15 cellular contexts compared by ENCODE assay signal in the genomic region with DNA sequence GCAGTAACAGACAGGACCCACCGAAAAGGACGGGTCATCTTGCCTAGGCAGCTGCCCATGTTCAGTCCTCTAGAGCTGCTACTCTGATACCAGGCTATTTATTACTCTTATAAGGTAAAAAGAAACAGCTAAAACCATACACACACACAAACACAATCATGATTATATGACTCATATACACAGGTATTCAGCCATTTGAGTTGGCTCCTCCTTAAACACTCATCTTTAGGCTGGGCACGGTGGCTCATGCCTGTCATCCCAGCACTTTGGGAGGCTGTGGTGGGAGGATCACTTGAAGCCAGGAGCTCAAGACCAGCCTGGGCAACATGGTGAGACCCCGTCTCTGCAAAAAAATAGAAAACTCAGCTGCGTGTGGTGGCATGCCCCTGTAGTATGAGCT.
"Had no signal": no experiment of that assay in that cellular context is flagged by ENCODE, and none has a peak within 500 bp of the region (broad histone marks: within the 10 kb centered on the region; RNA-seq: fewer than 3 reads in every experiment).

No MANE protein-coding gene starts in this region.

- H3K4me1 Mint-ChIP-seq: activated CD4-positive, alpha-beta T cell treated with anti-CD3 and anti-CD28 coated beads, Interleukin-2, amount 10 ng/mL, durations not matched to agents 7 days and 5 days; nephron progenitor cell had no signal

- H3K9me3 Mint-ChIP-seq: activated CD4-positive, alpha-beta T cell treated with anti-CD3 and anti-CD28 coated beads, Interleukin-2, amount 10 ng/mL, durations not matched to agents 7 days and 5 days had no signal

- H3K4me3 ChIP-seq: dorsolateral prefrontal cortex, hepatocyte had no signal

- H3K4me3 Mint-ChIP-seq: activated CD4-positive, alpha-beta T cell treated with anti-CD3 and anti-CD28 coated beads, Interleukin-2, amount 10 ng/mL, durations not matched to agents 7 days and 5 days; nephron progenitor cell had no signal

- H3K27me3 Mint-ChIP-seq: activated CD4-positive, alpha-beta T cell treated with anti-CD3 and anti-CD28 coated beads, Interleukin-2, amount 10 ng/mL, durations not matched to agents 7 days and 5 days; progenitor cell of endocrine pancreas had no signal

- H3K27ac Mint-ChIP-seq: activated CD4-positive, alpha-beta T cell treated with anti-CD3 and anti-CD28 coated beads, Interleukin-2, amount 10 ng/mL, durations not matched to agents 7 days and 5 days; nephron progenitor cell; progenitor cell of endocrine pancreas had no signal

- ATAC-seq: esophagus mucosa, right cardiac atrium had no signal

- FAIRE-seq: small intestine had no signal

- H3K27me3 ChIP-seq: hepatocyte had no signal

- DNase-seq: activated CD4-positive, alpha-beta T cell treated with anti-CD3 and anti-CD28 coated beads, Interleukin-2, amount 10 ng/mL, durations not matched to agents 7 days and 5 days; activated CD4-positive, CD25-positive, alpha-beta regulatory T cell; activated CD8-positive, alpha-beta memory T cell treated with anti-CD3 and anti-CD28 coated beads for 24 hours; activated naive CD4-positive, alpha-beta T cell; anterior cingulate cortex; dorsolateral prefrontal cortex; nephron progenitor cell; right cardiac atrium; small intestine; stimulated activated CD4-positive, alpha-beta T cell treated with anti-CD3 and anti-CD28 coated beads, Interleukin-4, amount 100 ng/mL, for 24 hours; stimulated activated naive CD4-positive, alpha-beta T cell; trophoblast cell had no signal

- H3K27ac ChIP-seq: dorsolateral prefrontal cortex, hepatocyte had no signal
